Comparison of ENCODE assay signal across 22 cellular contexts in genomic region chrX:71291381-71291780, GRCh38. TPM values are rescaled to one million over a fixed set of nuclear protein-coding genes. Genes with fewer than 3 reads are reported as not detected.
DNase-seq lines count a peak whose midpoint lies in the region; FAIRE-seq and TF ChIP-seq lines count a peak whose summit lies in the region.
"Had no signal": no experiment of that assay in that cellular context is flagged by ENCODE, and none has a peak within 500 bp of the region (broad histone marks: within the 10 kb centered on the region; RNA-seq: fewer than 3 reads in every experiment).

No MANE protein-coding gene starts in this region.

- H3K79me2 ChIP-seq in astrocyte (ENCODE audit: insufficient read depth, low read length): peaks cover 60% of the 10 kb centered on the region

- H3K4me1 Mint-ChIP-seq in activated naive CD4-positive, alpha-beta T cell treated with anti-CD3 and anti-CD28 coated beads for 36 hours (ENCODE audit: low read depth): peaks cover 9% of the 10 kb centered on the region
- peaks cover 10% of the 10 kb centered on the region for H3K4me1 Mint-ChIP-seq in activated naive CD4-positive, alpha-beta T cell treated with anti-CD3 and anti-CD28 coated beads, Interleukin-2, amount 10 ng/mL, durations not matched to agents 7 days and 5 days
- peaks cover 11% of the 10 kb centered on the region for H3K4me1 Mint-ChIP-seq in astrocyte (ENCODE audit: low read depth, unreplicated experiment)

- H3K27ac ChIP-seq in astrocyte (ENCODE audit: low read depth, low read length): no peak overlapping the region
- H3K27ac ChIP-seq: body of pancreas, gastrocnemius medialis, hepatocyte, neutrophil, upper lobe of left lung had no signal

- peaks cover 28% of the 10 kb centered on the region for H3K36me3 ChIP-seq in astrocyte (ENCODE audit: insufficient read depth, low read length)

- H3K4me3 ChIP-seq in astrocyte (ENCODE audit: insufficient read depth, low read depth, low read length): no peak overlapping the region
- no peak overlapping the region for H3K4me3 ChIP-seq in fibroblast of villous mesenchyme (ENCODE audit: low read depth, low read length)
- H3K4me3 ChIP-seq: body of pancreas, gastrocnemius medialis, hepatocyte, upper lobe of left lung had no signal

- peaks cover 29% of the 10 kb centered on the region for H3K36me3 Mint-ChIP-seq in activated naive CD4-positive, alpha-beta T cell treated with anti-CD3 and anti-CD28 coated beads for 36 hours (ENCODE audit: low read depth)
- H3K36me3 Mint-ChIP-seq in activated naive CD4-positive, alpha-beta T cell treated with anti-CD3 and anti-CD28 coated beads, Interleukin-2, amount 10 ng/mL, durations not matched to agents 7 days and 5 days: peaks cover 28% of the 10 kb centered on the region
- peaks cover 9% of the 10 kb centered on the region for H3K36me3 Mint-ChIP-seq in astrocyte (ENCODE audit: low read depth, unreplicated experiment)

- peaks cover 42% of the 10 kb centered on the region for H4K20me1 ChIP-seq in astrocyte (ENCODE audit: insufficient read depth, low read length)

- no peak overlapping the region for H3K4me3 Mint-ChIP-seq in activated naive CD4-positive, alpha-beta T cell treated with anti-CD3 and anti-CD28 coated beads for 36 hours
- H3K4me3 Mint-ChIP-seq in activated naive CD4-positive, alpha-beta T cell treated with anti-CD3 and anti-CD28 coated beads, Interleukin-2, amount 10 ng/mL, durations not matched to agents 7 days and 5 days: no peak overlapping the region
- no peak overlapping the region for H3K4me3 Mint-ChIP-seq in astrocyte (ENCODE audit: unreplicated experiment)
- H3K4me3 Mint-ChIP-seq: CD8-positive, alpha-beta memory T cell had no signal

- peaks cover 12% of the 10 kb centered on the region for H3K4me1 ChIP-seq in astrocyte (ENCODE audit: insufficient read depth, low read length)
- H3K4me1 ChIP-seq: BE2C had no signal

- intact Hi-C loops in activated naive CD4-positive, alpha-beta T cell treated with anti-CD3 and anti-CD28 coated beads for 36 hours (cut with micrococcal nuclease): no loop called here
- intact Hi-C loops in posterior vena cava (cut with DNase I): no loop called here

- no peaks in the 10 kb centered on the region for H3K9me3 ChIP-seq in astrocyte (ENCODE audit: insufficient read depth, low read depth, low read length)
- H3K9me3 ChIP-seq: BE2C, body of pancreas, gastrocnemius medialis, neutrophil, upper lobe of left lung had no signal

- H3K9me3 Mint-ChIP-seq in activated naive CD4-positive, alpha-beta T cell treated with anti-CD3 and anti-CD28 coated beads for 36 hours: no peaks in the 10 kb centered on the region
- no peaks in the 10 kb centered on the region for H3K9me3 Mint-ChIP-seq in activated naive CD4-positive, alpha-beta T cell treated with anti-CD3 and anti-CD28 coated beads, Interleukin-2, amount 10 ng/mL, durations not matched to agents 7 days and 5 days
- H3K9me3 Mint-ChIP-seq in astrocyte (ENCODE audit: unreplicated experiment): no peaks in the 10 kb centered on the region
- H3K9me3 Mint-ChIP-seq: activated T-helper 2 cell treated with anti-CD3 and anti-CD28 coated beads, Interferon-gamma antibody, Interleukin-2, Interleukin-4, amounts not matched to agents 10 μg/mL and 5 μg/mL and 100 μg/mL, durations not matched to agents 14 hours and 24 hours and 36 hours; CD8-positive, alpha-beta memory T cell had no signal

- H3K9ac ChIP-seq in astrocyte (ENCODE audit: low read length): no peak overlapping the region

- TF ChIP-seq CTCF in astrocyte (IDR thresholded peaks at IDR 0.05; ENCODE audit: insufficient read depth, low read depth, low read length): no peak
- TF ChIP-seq CTCF in fibroblast of villous mesenchyme (IDR thresholded peaks at IDR 0.05; ENCODE audit: insufficient read depth, low read depth, low read length): no peak

- CTCF ChIA-PET in activated naive CD4-positive, alpha-beta T cell treated with anti-CD3 and anti-CD28 coated beads for 36 hours (lab: Charles Lee): interaction anchor here (0.6 kb wide), 1 partner anchor 33 kb away, joined by 3 read pairs; no protein-coding TSS in a partner anchor
- CTCF ChIA-PET in activated naive CD4-positive, alpha-beta T cell treated with anti-CD3 and anti-CD28 coated beads, Interleukin-2, amount 10 ng/mL, durations not matched to agents 7 days and 5 days (lab: Charles Lee): interaction anchor here (1.0 kb wide), 1 partner anchor 75 kb away, joined by 3 read pairs; the partner anchor contains the start of gene TAF1

- peak overlapping the region; percentile 30 for H3K27ac Mint-ChIP-seq in activated naive CD4-positive, alpha-beta T cell treated with anti-CD3 and anti-CD28 coated beads for 36 hours
- no peak overlapping the region for H3K27ac Mint-ChIP-seq in activated naive CD4-positive, alpha-beta T cell treated with anti-CD3 and anti-CD28 coated beads, Interleukin-2, amount 10 ng/mL, durations not matched to agents 7 days and 5 days
- H3K27ac Mint-ChIP-seq in astrocyte (ENCODE audit: unreplicated experiment): peak overlapping the region; percentile 58
- H3K27ac Mint-ChIP-seq: activated T-helper 2 cell treated with anti-CD3 and anti-CD28 coated beads, Interferon-gamma antibody, Interleukin-2, Interleukin-4, amounts not matched to agents 10 μg/mL and 5 μg/mL and 100 μg/mL, durations not matched to agents 14 hours and 24 hours and 36 hours had no signal

- H2AFZ ChIP-seq in astrocyte (ENCODE audit: low read depth, low read length): no peak overlapping the region
- H2AFZ ChIP-seq: hepatocyte had no signal

- DNase-seq in activated naive CD4-positive, alpha-beta T cell treated with anti-CD3 and anti-CD28 coated beads for 36 hours: no peak
- no peak for DNase-seq in activated naive CD4-positive, alpha-beta T cell treated with anti-CD3 and anti-CD28 coated beads, Interleukin-2, amount 10 ng/mL, durations not matched to agents 7 days and 5 days
- DNase-seq in astrocyte (ENCODE audit: low read depth): peak; percentile 27
- DNase-seq in fibroblast of villous mesenchyme (ENCODE audit: low read depth): peak; percentile 54
- peak; percentile 29 for DNase-seq in stromal cell of bone marrow (ENCODE audit: low read depth)
- no peak for DNase-seq in DMS 273 (lab: John Stamatoyannopoulos, UW; ENCODE audit: unreplicated experiment)
- no peak for DNase-seq in posterior vena cava (ENCODE audit: low spot score)
- no peak for DNase-seq in cerebellum (ENCODE audit: low spot score)
- DNase-seq: activated CD4-positive, alpha-beta T cell treated with anti-CD3 and anti-CD28 coated beads, Interleukin-2, amount 50 U/mL, for 1 hour; BE2C; body of pancreas; CD8-positive, alpha-beta memory T cell; cerebellar nuclear complex; gastrocnemius medialis; left colon; NCI-H510A treated with DMSO at 0.1 percent for 48 hours; SHP77 treated with DMSO at 0.1 percent for 48 hours; upper lobe of left lung had no signal

- H3K27me3 Mint-ChIP-seq in activated naive CD4-positive, alpha-beta T cell treated with anti-CD3 and anti-CD28 coated beads for 36 hours (ENCODE audit: low read depth): no peaks in the 10 kb centered on the region
- H3K27me3 Mint-ChIP-seq in activated naive CD4-positive, alpha-beta T cell treated with anti-CD3 and anti-CD28 coated beads, Interleukin-2, amount 10 ng/mL, durations not matched to agents 7 days and 5 days: no peaks in the 10 kb centered on the region
- no peaks in the 10 kb centered on the region for H3K27me3 Mint-ChIP-seq in astrocyte (ENCODE audit: low read depth, unreplicated experiment)
- H3K27me3 Mint-ChIP-seq: CD8-positive, alpha-beta memory T cell had no signal

- H3K27me3 ChIP-seq in astrocyte (ENCODE audit: insufficient read depth, low read length): no peaks in the 10 kb centered on the region
- H3K27me3 ChIP-seq: BE2C, body of pancreas, gastrocnemius medialis, hepatocyte, neutrophil, upper lobe of left lung had no signal

- H3K4me2 ChIP-seq in astrocyte (ENCODE audit: low read length): peak overlapping the region; percentile 8
- H3K4me2 ChIP-seq: hepatocyte had no signal

- FAIRE-seq in astrocyte (lab: Jason Lieb, UNC): no peak
- FAIRE-seq: H1 had no signal

RNA-seq across cellular contexts. Expression of gene NONO, which starts 7.9 kb away (rescaled TPM):
- 100 to 1,000 TPM; 490 to 531 TPM for total RNA-seq in activated naive CD4-positive, alpha-beta T cell treated with anti-CD3 and anti-CD28 coated beads for 36 hours
- total RNA-seq in astrocyte (330 and 343 TPM in 2 replicates), fibroblast of villous mesenchyme (355 and 462 TPM in 2 replicates), posterior vena cava (100 to 1,000 TPM; 166 to 175 TPM), cerebellum (237 TPM)

RNA-seq across cellular contexts. Expression of gene ITGB1BP2, which starts 10.2 kb away (rescaled TPM):
- total RNA-seq in activated naive CD4-positive, alpha-beta T cell treated with anti-CD3 and anti-CD28 coated beads for 36 hours: 1 to 10 TPM; 4.4 to 5.1 TPM
- total RNA-seq in astrocyte: 2.0 and 3.2 TPM in 2 replicates
- 3.5 and 6.5 TPM in 2 replicates for total RNA-seq in fibroblast of villous mesenchyme
- total RNA-seq in posterior vena cava: 10 to 100 TPM in 1 of 2 donors, 1 to 10 TPM in 1; 9.3 to 13.0 TPM
- 3.0 TPM for total RNA-seq in cerebellum

RNA-seq across cellular contexts. Expression of gene ZMYM3, which starts 37.4 kb away (rescaled TPM):
- 1 to 10 TPM; 7.7 to 8.2 TPM for total RNA-seq in activated naive CD4-positive, alpha-beta T cell treated with anti-CD3 and anti-CD28 coated beads for 36 hours
- total RNA-seq in astrocyte (48.0 and 51.2 TPM in 2 replicates), fibroblast of villous mesenchyme (22.9 and 28.5 TPM in 2 replicates), posterior vena cava (10 to 100 TPM; 12.5 to 16.0 TPM), cerebellum (27.9 TPM)

Comparison
In these comparisons a context has a peak if more than half of its experiments do, and no peak if none do; other contexts are left out.
1. DNase-seq: peak in astrocyte (single experiment), fibroblast of villous mesenchyme (single experiment) and stromal cell of bone marrow (single experiment); none in activated naive CD4-positive, alpha-beta T cell treated with anti-CD3 and anti-CD28 coated beads for 36 hours (single experiment), activated naive CD4-positive, alpha-beta T cell treated with anti-CD3 and anti-CD28 coated beads, Interleukin-2, amount 10 ng/mL, durations not matched to agents 7 days and 5 days (single experiment), DMS 273 (single experiment), posterior vena cava (single experiment) and cerebellum (single experiment).